ENCODE assay signal across 18 cellular contexts in genomic region chr13:109867766-109868165, GRCh38.
DNase-seq lines count a peak whose midpoint lies in the region; ATAC-seq and TF ChIP-seq lines count a peak whose summit lies in the region.
"Had no signal": no experiment of that assay in that cellular context is flagged by ENCODE, and none has a peak within 500 bp of the region (broad histone marks: within the 10 kb centered on the region; RNA-seq: fewer than 3 reads in every experiment).

No MANE protein-coding gene starts in this region.

- no peak overlapping the region for H2BK15ac ChIP-seq in IMR-90 (ENCODE audit: low read depth, low read length)

- no peak overlapping the region for H2BK20ac ChIP-seq in IMR-90 (ENCODE audit: low read depth, low read length)

- intact Hi-C loops in Caco-2 (cut with micrococcal nuclease; ENCODE audit: unreplicated experiment) (loop anchor here (1.0 to 5.0 kb wide), 3 partner anchors 65 to 320 kb away; no protein-coding TSS in a partner anchor), IMR-90 (cut with micrococcal nuclease) (no loop called here)

- no peak overlapping the region for H3K23ac ChIP-seq in IMR-90 (ENCODE audit: low read depth, low read length)

- H3K4me2 ChIP-seq in IMR-90 (ENCODE audit: low read depth, low read length) = no peak overlapping the region

- H3K79me1 ChIP-seq in IMR-90 (ENCODE audit: low read depth in 1 of 2, low read length in 2 of 2) = no peaks in the 10 kb centered on the region

- H4K5ac ChIP-seq in IMR-90 (ENCODE audit: low read depth, low read length) = no peak overlapping the region

- H3K36me3 Mint-ChIP-seq in Caco-2 (ENCODE audit: insufficient read depth, unreplicated experiment) = no peaks in the 10 kb centered on the region
- H3K36me3 Mint-ChIP-seq: CD14-positive monocyte had no signal

- no peak overlapping the region for H3K4ac ChIP-seq in IMR-90 (ENCODE audit: low read depth, low read length)

- no peak overlapping the region for H3K56ac ChIP-seq in IMR-90 (ENCODE audit: extremely low read depth, insufficient read depth, low read length)

- H3K9ac ChIP-seq in IMR-90 (ENCODE audit: low read depth, low read length) (no peak overlapping the region), liver (ENCODE audit: low read depth in 1 of 2, low read length in 2 of 2) (no peak overlapping the region)

- H3K4me1 Mint-ChIP-seq in Caco-2 (ENCODE audit: low read depth, unreplicated experiment) = peaks cover 28% of the 10 kb centered on the region

- H3K9me3 ChIP-seq in Caco-2 (no peaks in the 10 kb centered on the region), IMR-90 (ENCODE audit: control insufficient read depth, insufficient read depth, low read length) (no peaks in the 10 kb centered on the region), liver (ENCODE audit: control insufficient read depth in 4 of 4, low read length in 3 of 4) (no peaks in the 10 kb centered on the region)
- no peaks in the 10 kb centered on the region for H3K9me3 ChIP-seq in effector memory CD4-positive, alpha-beta T cell (ENCODE audit: control insufficient read depth, low read length)
- H3K9me3 ChIP-seq: Peyer's patch had no signal

- dilution Hi-C loops in IMR-90 (cut with HindIII; ENCODE audit: low sequenced_read_pairs, unreplicated experiment) = no loop called here

- H3K27ac ChIP-seq in IMR-90 (ENCODE audit: insufficient read depth, low read length) (no peak overlapping the region), liver (ENCODE audit: low read depth in 1 of 2, low read length in 2 of 2) (no peak overlapping the region)
- H3K27ac ChIP-seq in effector memory CD4-positive, alpha-beta T cell (ENCODE audit: insufficient read depth, low read length, poor library complexity, severe bottlenecking) = no peak overlapping the region
- H3K27ac ChIP-seq: Peyer's patch had no signal

- no peaks in the 10 kb centered on the region for H3K36me3 ChIP-seq in Caco-2 (ENCODE audit: control insufficient read depth, insufficient read depth, low read length)
- H3K36me3 ChIP-seq in IMR-90 (ENCODE audit: control insufficient read depth, insufficient read depth, low read length) = no peaks in the 10 kb centered on the region
- no peaks in the 10 kb centered on the region for H3K36me3 ChIP-seq in liver (ENCODE audit: control insufficient read depth in 4 of 4, insufficient read depth in 3 of 4, low read depth in 1 of 4, low read length in 3 of 4)
- H3K36me3 ChIP-seq in effector memory CD4-positive, alpha-beta T cell (ENCODE audit: control insufficient read depth, insufficient read depth, low read length) = no peaks in the 10 kb centered on the region
- H3K36me3 ChIP-seq: Peyer's patch had no signal

- peaks cover 23% of the 10 kb centered on the region for H3K9me3 Mint-ChIP-seq in Caco-2 (ENCODE audit: unreplicated experiment)
- H3K9me3 Mint-ChIP-seq: CD14-positive monocyte had no signal

- peaks cover 20% of the 10 kb centered on the region for H3K4me1 ChIP-seq in Caco-2
- H3K4me1 ChIP-seq in IMR-90 (ENCODE audit: control insufficient read depth, insufficient read depth, low read length) = peaks cover 4% of the 10 kb centered on the region
- peaks cover 0 to 16% (median 9%) of the 10 kb centered on the region in 4 donors for H3K4me1 ChIP-seq in liver (ENCODE audit: control insufficient read depth in 4 of 4, insufficient read depth in 4 of 4, low read length in 3 of 4)
- no peaks in the 10 kb centered on the region for H3K4me1 ChIP-seq in effector memory CD4-positive, alpha-beta T cell (ENCODE audit: control insufficient read depth, insufficient read depth, low read length, poor library complexity, severe bottlenecking)

- no CpG with 5 or more reads among the region's 2 CpGs for WGBS in IMR-90 (ENCODE audit: extremely low coverage in 2 of 2, insufficient read length in 1 of 2), 2 experiments
- WGBS in liver = 47% methylated on average over 2 of the region's 2 CpGs

- peak in 1 of 2 experiments; percentile 64 for DNase-seq in Caco-2
- no peak for DNase-seq in IMR-90
- peak; percentile 18 for DNase-seq in choroid plexus epithelial cell (ENCODE audit: low read depth)
- no peak for DNase-seq in stimulated activated CD4-positive, alpha-beta T cell treated with anti-CD3 and anti-CD28 coated beads, Interleukin-4, amount 100 ng/mL, for 24 hours
- no peak for DNase-seq in NOMO-1 treated with dmso at 0.1 percent for 144 hours (lab: John Stamatoyannopoulos, UW; ENCODE audit: unreplicated experiment)
- DNase-seq in effector memory CD4-positive, alpha-beta T cell = no peak
- DNase-seq: ACHN, AML-193, COR-L47, DND-41, KBM-7, NCI-H1417 treated with DMSO at 0.1 percent for 48 hours, NCI-H2081 treated with DMSO at 0.1 percent for 48 hours, NCI-H524 treated with DMSO at 0.1 percent for 48 hours, Peyer's patch had no signal

- no peak overlapping the region for H2BK5ac ChIP-seq in IMR-90 (ENCODE audit: low read depth, low read length, poor library complexity, severe bottlenecking)

- H3K27me3 Mint-ChIP-seq in Caco-2 (ENCODE audit: insufficient read depth, unreplicated experiment) = no peaks in the 10 kb centered on the region

- no TSS peak for BruUV-seq in Caco-2 (replicated peaks; lab: Mats Ljungman, UMichigan)
- no TSS peak for BruUV-seq in IMR-90 (replicated peaks; lab: Mats Ljungman, UMichigan)

- in situ Hi-C loops in IMR-90 (cut with MboI; ENCODE audit: low sequenced_read_pairs) = no loop called here

- ATAC-seq in IMR-90 (ENCODE audit: low read depth) = no peak
- ATAC-seq: GM12878 had no signal

- peak overlapping the region; percentile 1 for H3K27ac Mint-ChIP-seq in Caco-2 (ENCODE audit: unreplicated experiment)
- H3K27ac Mint-ChIP-seq: CD14-positive monocyte had no signal

- H4K91ac ChIP-seq in IMR-90 (ENCODE audit: insufficient read depth, low read depth, low read length) = no peak overlapping the region

- no peak overlapping the region for H2AFZ ChIP-seq in IMR-90 (replicated peaks; ENCODE audit: low read length, poor library complexity)

- peaks cover 3% of the 10 kb centered on the region; the same call in 1 of the 2 replicates for H3K9me1 ChIP-seq in IMR-90 (ENCODE audit: insufficient read depth, low read length)

- POLR2A ChIA-PET in Caco-2 (lab: Charles Lee) = interaction anchor here (0.6 kb wide), 1 partner anchor 683 kb away, joined by 3 read pairs; no protein-coding TSS in a partner anchor
- POLR2A ChIA-PET in IMR-90 (lab: Charles Lee; ENCODE audit: unreplicated experiment) = no interaction called here

- TF ChIP-seq CTCF in Caco-2 (IDR thresholded peaks at IDR 0.05; ENCODE audit: insufficient read depth in 1 of 2, low read depth in 1 of 2, low read length in 1 of 2, severe bottlenecking in 1 of 2, unreplicated experiment in 1 of 2) (no peak), IMR-90 (conservative IDR thresholded peaks at IDR 0.05; ENCODE audit: low read depth, low read length) (no peak), choroid plexus epithelial cell (conservative IDR thresholded peaks at IDR 0.05; ENCODE audit: low read depth, low read length) (no peak), liver (IDR thresholded peaks at IDR 0.05; ENCODE audit: low read depth, low read length, missing input control) (no peak)

- TF ChIP-seq RAD21 in IMR-90 (IDR thresholded peaks at IDR 0.05; ENCODE audit: low read length) = no peak
- peak in 1 of 2 donors; percentile 22 for TF ChIP-seq RAD21 in liver (IDR thresholded peaks at IDR 0.05)

- no peaks in the 10 kb centered on the region for H4K20me1 ChIP-seq in IMR-90 (ENCODE audit: insufficient read depth, low read length)

- H3K14ac ChIP-seq in IMR-90 (replicated peaks; ENCODE audit: low read depth, low read length) = no peak overlapping the region; the same call in 1 of the 2 replicates

- no peak overlapping the region for H3K18ac ChIP-seq in IMR-90 (ENCODE audit: low read depth, low read length)

- CTCF ChIA-PET in Caco-2 (lab: Charles Lee) (no interaction called here), IMR-90 (lab: Yijun Ruan, JAX) (no interaction called here)

- H2AK5ac ChIP-seq in IMR-90 (ENCODE audit: low read depth, low read length) = no peak overlapping the region

- H2AK9ac ChIP-seq in IMR-90 (replicated peaks; ENCODE audit: low read depth, low read length, poor library complexity) = no peak overlapping the region

- no peak overlapping the region for H2BK120ac ChIP-seq in IMR-90 (ENCODE audit: low read depth, low read length)

- no peak for TF ChIP-seq POLR2A in IMR-90 (IDR thresholded peaks at IDR 0.05; ENCODE audit: low read depth, low read length)

- H3K4me3 ChIP-seq in Caco-2 (ENCODE audit: low read depth, low read length) (no peak overlapping the region), IMR-90 (ENCODE audit: insufficient read depth, low read depth, low read length) (no peak overlapping the region), choroid plexus epithelial cell (ENCODE audit: low read depth, low read length) (no peak overlapping the region), liver (ENCODE audit: low read depth in 1 of 3, low read length in 3 of 3) (no peak overlapping the region)
- H3K4me3 ChIP-seq in effector memory CD4-positive, alpha-beta T cell (ENCODE audit: insufficient read depth, low read depth, low read length, poor library complexity, severe bottlenecking) = no peak overlapping the region
- H3K4me3 ChIP-seq: GM12878, Peyer's patch had no signal

- no peak overlapping the region for H4K8ac ChIP-seq in IMR-90 (ENCODE audit: low read depth in 2 of 2, low read length in 2 of 2)

- H3K27me3 ChIP-seq in Caco-2 (replicated peaks; ENCODE audit: control insufficient read depth, insufficient read depth, low read length) (no peaks in the 10 kb centered on the region), IMR-90 (ENCODE audit: control insufficient read depth, insufficient read depth, low read length) (no peaks in the 10 kb centered on the region), liver (ENCODE audit: control insufficient read depth in 4 of 4, insufficient read depth in 4 of 4, low read length in 3 of 4) (no peaks in the 10 kb centered on the region)
- peaks cover 3% of the 10 kb centered on the region for H3K27me3 ChIP-seq in effector memory CD4-positive, alpha-beta T cell (replicated peaks; ENCODE audit: control insufficient read depth, insufficient read depth, low read length, poor library complexity, severe bottlenecking)
- H3K27me3 ChIP-seq: Peyer's patch had no signal

- H3K4me3 Mint-ChIP-seq in Caco-2 (ENCODE audit: unreplicated experiment) = peak overlapping the region; percentile 13
- H3K4me3 Mint-ChIP-seq: CD14-positive monocyte had no signal

TF ChIP-seq in IMR-90, 13 proteins besides CTCF, POLR2A, EP300 and RAD21:
- TF ChIP-seq CEBPB (IDR thresholded peaks at IDR 0.05; ENCODE audit: low read depth, low read length) = 0 out of 2 replicates have a peak, but pooled peaks have one; percentile 18
- no peak for TF ChIP-seq FOS (IDR thresholded peaks at IDR 0.05; ENCODE audit: low read depth, low read length)

TF ChIP-seq in liver, 16 proteins besides CTCF, POLR2A, EP300 and RAD21 (continues in another document):
- no peak for TF ChIP-seq EGR1 (IDR thresholded peaks at IDR 0.05; ENCODE audit: low read depth in 2 of 2)
- peak; percentile 33 for TF ChIP-seq YY1 (IDR thresholded peaks at IDR 0.05)
- TF ChIP-seq RXRA (IDR thresholded peaks at IDR 0.05) = peak; percentile 27 to 33
